In the genomic region with DNA sequence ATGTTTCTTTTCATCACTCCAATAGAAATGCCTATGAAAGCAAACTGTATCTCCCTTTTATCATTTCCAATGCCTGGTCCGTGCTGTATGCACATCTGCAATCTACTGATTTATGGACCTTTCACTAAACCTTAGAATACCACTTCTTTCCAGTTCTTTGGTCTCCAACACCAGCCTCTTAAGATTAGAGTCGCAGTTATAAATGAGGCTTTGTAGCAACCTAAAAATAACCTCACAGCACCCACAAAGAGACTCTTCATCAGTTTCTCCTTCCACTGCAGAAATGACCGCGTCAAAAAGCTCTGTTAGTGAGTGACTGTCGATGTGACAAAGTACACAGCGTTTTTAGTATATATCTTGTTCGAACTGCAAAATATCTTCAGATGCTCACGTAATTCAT, we compare ENCODE assay signal across 17 cellular contexts.
A peak's percentile ranks its signal among the peaks of the same experiment; 100 is the strongest.
DNase-seq lines count a peak whose midpoint lies in the region; TF ChIP-seq lines count a peak whose summit lies in the region.
"Had no signal": no experiment of that assay in that cellular context is flagged by ENCODE, and none has a peak within 500 bp of the region (broad histone marks: within the 10 kb centered on the region; RNA-seq: fewer than 3 reads in every experiment).

No MANE protein-coding gene starts in this region.

- H3K27ac ChIP-seq in osteoblast (ENCODE audit: low read depth, low read length) (no peak overlapping the region), adrenal gland (no peak overlapping the region)
- H3K27ac ChIP-seq: BLaER1 treated with 17β-estradiol and CSF1 and Interleukin-3, amounts not matched to agents 10 nM and 100 nM; HL-60 had no signal

- H3K9me3 ChIP-seq in osteoblast (ENCODE audit: low read depth, low read length) = no peaks in the 10 kb centered on the region
- H3K9me3 ChIP-seq in adrenal gland (replicated peaks in 1 of 3) = no peaks in the 10 kb centered on the region
- H3K9me3 ChIP-seq: BLaER1 treated with 17β-estradiol and CSF1 and Interleukin-3, amounts not matched to agents 10 nM and 100 nM; HAP-1 had no signal

- no peak for TF ChIP-seq POLR2A in adrenal gland (IDR thresholded peaks at IDR 0.05)

- H3K4me1 ChIP-seq in osteoblast (ENCODE audit: insufficient read depth, low read length) (peaks cover 6% of the 10 kb centered on the region), adrenal gland (replicated peaks in 1 of 2) (no peaks in the 10 kb centered on the region)
- H3K4me1 ChIP-seq: BLaER1 treated with 17β-estradiol and CSF1 and Interleukin-3, amounts not matched to agents 10 nM and 100 nM; HAP-1 had no signal

- no peaks in the 10 kb centered on the region for H3K36me3 ChIP-seq in osteoblast (ENCODE audit: insufficient read depth, low read length)
- H3K36me3 ChIP-seq in adrenal gland (replicated peaks in 1 of 2) = no peaks in the 10 kb centered on the region
- H3K36me3 ChIP-seq: BLaER1 treated with 17β-estradiol and CSF1 and Interleukin-3, amounts not matched to agents 10 nM and 100 nM; HAP-1 had no signal

- TF ChIP-seq CTCF in osteoblast (IDR thresholded peaks at IDR 0.05; ENCODE audit: extremely low read depth, low read depth, low read length) = no peak
- TF ChIP-seq CTCF in adrenal gland (IDR thresholded peaks at IDR 0.05) = no peak
- TF ChIP-seq CTCF in GM13977 (IDR thresholded peaks at IDR 0.05; ENCODE audit: extremely low read depth, insufficient read depth, missing control alignments) = no peak

- in situ Hi-C loops in SK-MEL-5 (cut with HindIII; ENCODE audit: low pct_unique_long_range_greater_than_20kb, low sequenced_read_pairs) (no loop called here), GM13977 (cut with MboI; ENCODE audit: low pct_unique_long_range_greater_than_20kb, low sequenced_read_pairs, unreplicated experiment) (no loop called here)

- peak; percentile 31 for DNase-seq in Ammon's horn (ENCODE audit: low spot score)
- DNase-seq in SK-MEL-5 (ENCODE audit: low read depth, low spot score) = peak; percentile 58
- peak; percentile 54 for DNase-seq in medulla oblongata (ENCODE audit: extremely low spot score)
- no peak for DNase-seq in osteoblast (ENCODE audit: insufficient read length, low spot score, missing footprints)
- DNase-seq in adrenal gland = no peak
- no peak for DNase-seq in GF-D8 (lab: John Stamatoyannopoulos, UW)
- DNase-seq in GM13977 (ENCODE audit: low spot score) = no peak
- no peak for DNase-seq in NOMO-1 treated with dmso at 0.1 percent for 144 hours (lab: John Stamatoyannopoulos, UW; ENCODE audit: unreplicated experiment)
- DNase-seq: 8988T; AML-193; Calu3; CD4-positive, CD25-positive, alpha-beta regulatory T cell; DMS 273 treated with DMSO at 0.1 percent for 48 hours had no signal

- 53 to 78% (median 64%) methylated on average over 8 of the region's 8 CpGs for WGBS in adrenal gland, 4 donors

- no peak overlapping the region for H3K4me3 ChIP-seq in osteoblast (ENCODE audit: insufficient read depth, low read length)
- H3K4me3 ChIP-seq in adrenal gland = no peak overlapping the region
- H3K4me3 ChIP-seq: BLaER1 treated with 17β-estradiol and CSF1 and Interleukin-3, amounts not matched to agents 10 nM and 100 nM; GM12878; HAP-1 had no signal

- no peaks in the 10 kb centered on the region for H3K79me2 ChIP-seq in osteoblast (ENCODE audit: insufficient read depth, low read length)

- H3K27me3 ChIP-seq in osteoblast (ENCODE audit: insufficient read depth, low read length) (peaks cover 3% of the 10 kb centered on the region), adrenal gland (no peaks in the 10 kb centered on the region)
- H3K27me3 ChIP-seq: BLaER1 treated with 17β-estradiol and CSF1 and Interleukin-3, amounts not matched to agents 10 nM and 100 nM had no signal

- peak overlapping the region; percentile 1 for H2AFZ ChIP-seq in osteoblast (ENCODE audit: low read length)

- no peaks in the 10 kb centered on the region for H4K20me1 ChIP-seq in osteoblast (ENCODE audit: insufficient read depth, low read length)
- H4K20me1 ChIP-seq: BLaER1 treated with 17β-estradiol and CSF1 and Interleukin-3, amounts not matched to agents 10 nM and 100 nM had no signal

- intact Hi-C loops in adrenal gland (cut with DNase I) = no loop called here

- H3K4me2 ChIP-seq in osteoblast (ENCODE audit: insufficient read depth, low read length) = no peak overlapping the region
- H3K4me2 ChIP-seq: BLaER1 treated with 17β-estradiol and CSF1 and Interleukin-3, amounts not matched to agents 10 nM and 100 nM had no signal

Comparison
In these comparisons a context has a peak if more than half of its experiments do, and no peak if none do; other contexts are left out.
1. DNase-seq: peak in Ammon's horn (single experiment), SK-MEL-5 (single experiment) and medulla oblongata (single experiment); none in osteoblast (single experiment), adrenal gland (0 of 7), GF-D8 (single experiment), GM13977 (single experiment) and NOMO-1 treated with dmso at 0.1 percent for 144 hours (single experiment).